20 cellular contexts compared by ENCODE assay signal in the genomic region with DNA sequence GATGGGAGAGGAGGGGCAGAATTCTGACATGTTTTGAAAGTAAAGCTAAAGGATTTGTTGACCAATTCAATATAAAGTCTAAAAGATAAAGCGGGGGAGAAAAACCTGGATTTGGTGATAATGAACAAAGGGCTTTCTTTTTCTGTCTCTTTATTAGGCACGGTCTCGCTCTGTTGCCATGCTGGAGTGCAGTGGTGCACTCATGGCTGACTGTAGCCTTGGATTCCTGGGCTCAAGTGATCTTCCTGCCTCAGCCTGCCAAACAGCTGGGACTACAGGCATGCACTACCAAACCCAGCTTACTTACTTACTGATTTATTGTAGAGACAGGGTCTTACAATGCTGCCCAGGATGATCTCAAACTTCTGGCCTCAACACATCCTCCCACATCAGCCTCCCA. TPM values are rescaled to one million over a fixed set of nuclear protein-coding genes. Genes with fewer than 3 reads are reported as not detected.
A peak's percentile ranks its signal among the peaks of the same experiment; 100 is the strongest.
DNase-seq lines count a peak whose midpoint lies in the region; TF ChIP-seq lines count a peak whose summit lies in the region.
"Had no signal": no experiment of that assay in that cellular context is flagged by ENCODE, and none has a peak within 500 bp of the region (broad histone marks: within the 10 kb centered on the region; RNA-seq: fewer than 3 reads in every experiment).

No MANE protein-coding gene starts in this region.

- no peaks in the 10 kb centered on the region for H3K79me1 ChIP-seq in trophoblast cell (ENCODE audit: low read length)

- no peak overlapping the region for H2AK5ac ChIP-seq in trophoblast cell (ENCODE audit: low read length)

- H2AFZ ChIP-seq in trophoblast cell (ENCODE audit: insufficient read depth, low read length, poor library complexity) = no peak overlapping the region

- no peak overlapping the region for H3K4me3 ChIP-seq in CD4-positive, alpha-beta memory T cell (ENCODE audit: low read length in 2 of 2)
- H3K4me3 ChIP-seq in trophoblast cell (ENCODE audit: low read depth, low read length) = no peak overlapping the region
- H3K4me3 ChIP-seq: K562, transverse colon had no signal

- H3K4me2 ChIP-seq in trophoblast cell (ENCODE audit: low read length) = no peak overlapping the region

- no peak for DNase-seq in CD4-positive, alpha-beta memory T cell
- DNase-seq in DMS79 treated with DMSO at 0.1 percent for 48 hours (lab: John Stamatoyannopoulos, UW) (peak; percentile 53), epithelial cell of prostate (ENCODE audit: low read depth, low spot score) (no peak), trophoblast cell (no peak), osteocyte (ENCODE audit: extremely low spot score, unreplicated experiment) (no peak), GM10248 (ENCODE audit: extremely low spot score) (no peak)
- no peak for DNase-seq in stimulated activated naive CD4-positive, alpha-beta T cell (lab: John Stamatoyannopoulos, UW)
- DNase-seq: activated CD4-positive, alpha-beta T cell treated with anti-CD3 and anti-CD28 coated beads for 1 hour; activated CD8-positive, alpha-beta memory T cell treated with anti-CD3 and anti-CD28 coated beads, Interleukin-2, amount 50 U/mL, for 48 hours; activated gamma-delta T cell treated with Interleukin-2 at 50 U/mL for 16 hours; GF-D8; GOT3; kidney; MM.1S; naive B cell; posterior cingulate gyrus; stimulated activated CD4-positive, alpha-beta T cell treated with anti-CD3 and anti-CD28 coated beads, Interleukin-1b, Interleukin-23, amount 100 ng/mL, for 48 hours; stimulated activated naive CD4-positive, alpha-beta T cell treated with Interleukin-2 at 50 U/mL for 16 hours; transverse colon had no signal

- H2BK120ac ChIP-seq in trophoblast cell (ENCODE audit: insufficient read depth, low read length, poor library complexity) = no peak overlapping the region

- peak overlapping the region in 6 of 8 donors; percentile 37 to 59 (median 57) for H3K4me3 Mint-ChIP-seq in CD4-positive, alpha-beta memory T cell
- no peak overlapping the region for H3K4me3 Mint-ChIP-seq in osteocyte (ENCODE audit: unreplicated experiment)
- H3K4me3 Mint-ChIP-seq: naive B cell had no signal

- H3K36me3 Mint-ChIP-seq in CD4-positive, alpha-beta memory T cell = peaks cover 57 to 67% of the 10 kb centered on the region in 2 donors
- H3K36me3 Mint-ChIP-seq in osteocyte (ENCODE audit: unreplicated experiment) = peaks cover 24% of the 10 kb centered on the region

- no peak overlapping the region for H4K8ac ChIP-seq in trophoblast cell (ENCODE audit: low read depth, low read length)

- H3K23ac ChIP-seq in trophoblast cell (ENCODE audit: low read length) = no peak overlapping the region

- H3K27me3 Mint-ChIP-seq in CD4-positive, alpha-beta memory T cell = no peaks in the 10 kb centered on the region
- no peaks in the 10 kb centered on the region for H3K27me3 Mint-ChIP-seq in osteocyte (ENCODE audit: unreplicated experiment)
- H3K27me3 Mint-ChIP-seq: naive B cell had no signal

- no peak overlapping the region for H3K14ac ChIP-seq in trophoblast cell (ENCODE audit: low read length)

- H3K27ac Mint-ChIP-seq in CD4-positive, alpha-beta memory T cell = peak overlapping the region in 6 of 7 donors; percentile 10 to 84 (median 61)
- no peak overlapping the region for H3K27ac Mint-ChIP-seq in osteocyte (ENCODE audit: unreplicated experiment)

- peak overlapping the region; percentile 64 for H3K4ac ChIP-seq in trophoblast cell (ENCODE audit: low read depth, low read length)

- CTCF ChIA-PET in CD4-positive, alpha-beta memory T cell (lab: Charles Lee; ENCODE audit: partially characterized antibody) = no interaction called here
- CTCF ChIA-PET in GM10248 (lab: Yijun Ruan, JAX) = interaction anchor here (2.6 kb wide), 1 partner anchor 9 kb away, joined by 8 read pairs; no protein-coding TSS in a partner anchor

- peaks cover 34% of the 10 kb centered on the region for H3K36me3 ChIP-seq in CD4-positive, alpha-beta memory T cell (ENCODE audit: insufficient read depth, low read length)
- peaks cover 12 to 14% of the 10 kb centered on the region in 2 experiments for H3K36me3 ChIP-seq in trophoblast cell (ENCODE audit: control insufficient read depth in 1 of 2, insufficient read depth in 2 of 2, low read length in 2 of 2)

- TF ChIP-seq CTCF in osteocyte (IDR thresholded peaks at IDR 0.05) (no peak), GM10248 (IDR thresholded peaks at IDR 0.05; ENCODE audit: control extremely low read depth, extremely low read depth, low read depth, missing control alignments) (no peak)

- peaks cover 88% of the 10 kb centered on the region for H3K4me1 ChIP-seq in CD4-positive, alpha-beta memory T cell (ENCODE audit: insufficient read depth, low read length)
- peaks cover 0 to 12% of the 10 kb centered on the region in 2 experiments for H3K4me1 ChIP-seq in trophoblast cell (ENCODE audit: control insufficient read depth in 1 of 2, insufficient read depth in 2 of 2, low read length in 2 of 2)

- no peak overlapping the region for H4K12ac ChIP-seq in trophoblast cell (ENCODE audit: low read depth, low read length)

- H3K27ac ChIP-seq in CD4-positive, alpha-beta memory T cell (ENCODE audit: low read depth, low read length) = no peak overlapping the region
- H3K27ac ChIP-seq in epithelial cell of prostate = peak overlapping the region; percentile 1
- H3K27ac ChIP-seq in trophoblast cell (ENCODE audit: low read depth, low read length) = no peak overlapping the region

- H4K91ac ChIP-seq in trophoblast cell (ENCODE audit: low read depth, low read length) = no peak overlapping the region

- H3K9ac ChIP-seq in trophoblast cell (ENCODE audit: low read length) = no peak overlapping the region

- no CpG with 5 or more reads among the region's 3 CpGs for WGBS in trophoblast cell (ENCODE audit: extremely low coverage, insufficient coverage, insufficient read length)

- no peak overlapping the region for H3K18ac ChIP-seq in trophoblast cell (ENCODE audit: low read length)

- H3K9me3 ChIP-seq in CD4-positive, alpha-beta memory T cell (ENCODE audit: control insufficient read depth in 1 of 2, low read length in 2 of 2) = no peaks in the 10 kb centered on the region
- H3K9me3 ChIP-seq in trophoblast cell (ENCODE audit: insufficient read depth, low read depth, low read length) = no peaks in the 10 kb centered on the region
- H3K9me3 ChIP-seq: transverse colon had no signal

- no peak overlapping the region for H2BK5ac ChIP-seq in trophoblast cell (ENCODE audit: low read depth, low read length, poor library complexity)

- peaks cover 58 to 95% (median 76%) of the 10 kb centered on the region in 4 donors for H3K4me1 Mint-ChIP-seq in CD4-positive, alpha-beta memory T cell
- H3K4me1 Mint-ChIP-seq in osteocyte (ENCODE audit: unreplicated experiment) = peaks cover 56% of the 10 kb centered on the region

- no peaks in the 10 kb centered on the region for H3K9me3 Mint-ChIP-seq in CD4-positive, alpha-beta memory T cell
- H3K9me3 Mint-ChIP-seq in osteocyte (ENCODE audit: unreplicated experiment) = peaks cover 3% of the 10 kb centered on the region
- H3K9me3 Mint-ChIP-seq: naive B cell had no signal

- H3K79me2 ChIP-seq in trophoblast cell (ENCODE audit: control insufficient read depth, insufficient read depth, low read length, poor library complexity) = peaks cover 3% of the 10 kb centered on the region

- H2BK12ac ChIP-seq in trophoblast cell (ENCODE audit: low read length) = no peak overlapping the region

- intact Hi-C loops in CD4-positive, alpha-beta memory T cell (cut with micrococcal nuclease) = no loop called here

- POLR2A ChIA-PET in CD4-positive, alpha-beta memory T cell (lab: Charles Lee; ENCODE audit: partially characterized antibody) = interaction anchor here (0.8 to 12.1 kb wide), 4 partner anchors 9 to 39 kb away, joined by 3 to 449 read pairs (median 3); no protein-coding TSS in a partner anchor
- POLR2A ChIA-PET in GM10248 (lab: Yijun Ruan, JAX) = no interaction called here

- no peaks in the 10 kb centered on the region for H3K27me3 ChIP-seq in CD4-positive, alpha-beta memory T cell (ENCODE audit: insufficient read depth, low read length)
- no peaks in the 10 kb centered on the region for H3K27me3 ChIP-seq in trophoblast cell (ENCODE audit: insufficient read depth, low read length)
- H3K27me3 ChIP-seq: transverse colon had no signal

RNA-seq across cellular contexts. Expression of gene CDR2, which starts 7.5 kb away (rescaled TPM):
- 10 to 100 TPM; 94.2 to 99.3 TPM for total RNA-seq in CD4-positive, alpha-beta memory T cell
- 10 to 100 TPM; 57.9 to 95.8 TPM for polyA plus RNA-seq in CD4-positive, alpha-beta memory T cell
- 28.9 and 29.8 TPM in 2 replicates for polyA plus RNA-seq in trophoblast cell (2013)
- total RNA-seq in osteocyte = 22.8 and 23.7 TPM in 2 replicates
